ENCODE assay signal across 36 cellular contexts in genomic region chr17:81208651-81209050, GRCh38. TPM values are rescaled to one million over a fixed set of nuclear protein-coding genes. Genes with fewer than 3 reads are reported as not detected.
"Had no signal": no experiment of that assay in that cellular context is flagged by ENCODE, and none has a peak within 500 bp of the region (broad histone marks: within the 10 kb centered on the region; RNA-seq: fewer than 3 reads in every experiment).

No MANE protein-coding gene starts in this region.

- H3K4me3 Mint-ChIP-seq: activated CD4-positive, alpha-beta memory T cell treated with anti-CD3 and anti-CD28 coated beads for 36 hours; activated CD4-positive, alpha-beta T cell treated with anti-CD3 and anti-CD28 coated beads for 36 hours; activated CD4-positive, alpha-beta T cell treated with anti-CD3 and anti-CD28 coated beads, Interleukin-2, amount 10 ng/mL, durations not matched to agents 24 days and 14 days; activated CD8-positive, alpha-beta T cell treated with anti-CD3 and anti-CD28 coated beads, Interleukin-2, amount 10 ng/mL, durations not matched to agents 7 days and 5 days; activated naive CD4-positive, alpha-beta T cell treated with anti-CD3 and anti-CD28 coated beads, Interleukin-2, amount 10 ng/mL, durations not matched to agents 7 days and 5 days; activated naive CD8-positive, alpha-beta T cell treated with anti-CD3 and anti-CD28 coated beads, Interleukin-2, amount 10 ng/mL, durations not matched to agents 7 days and 5 days; activated T-cell treated with anti-CD3 and anti-CD28 coated beads, Interleukin-2, amount 50 U/mL, for 24 hours; activated T-cell treated with anti-CD3 and anti-CD28 coated beads, Interleukin-2, amount 50 U/mL, for 72 hours; brain had no signal

- H3K36me3 ChIP-seq: ascending aorta, breast epithelium, cardiac muscle cell, colonic mucosa had no signal

- DNase-seq: activated CD4-positive, alpha-beta memory T cell treated with anti-CD3 and anti-CD28 coated beads for 36 hours; activated CD4-positive, alpha-beta T cell treated with anti-CD3 and anti-CD28 coated beads for 36 hours; activated CD4-positive, alpha-beta T cell treated with anti-CD3 and anti-CD28 coated beads, Interleukin-2, amount 10 ng/mL, durations not matched to agents 24 days and 14 days; activated CD4-positive, CD25-positive, alpha-beta regulatory T cell; activated CD4-positive, CD25-positive, alpha-beta regulatory T cell treated with anti-CD3 and anti-CD28 coated beads, Interleukin-2, amount 50 U/mL, for 72 hours; activated CD8-positive, alpha-beta memory T cell treated with anti-CD3 and anti-CD28 coated beads, Interleukin-2, amount 50 U/mL, for 48 hours; activated CD8-positive, alpha-beta T cell treated with anti-CD3 and anti-CD28 coated beads, Interleukin-2, amount 10 ng/mL, durations not matched to agents 7 days and 5 days; activated gamma-delta T cell; activated naive CD4-positive, alpha-beta T cell; activated naive CD4-positive, alpha-beta T cell treated with anti-CD3 and anti-CD28 coated beads, Interleukin-2, amount 10 ng/mL, durations not matched to agents 7 days and 5 days; activated naive CD8-positive, alpha-beta T cell treated with anti-CD3 and anti-CD28 coated beads, Interleukin-2, amount 10 ng/mL, durations not matched to agents 7 days and 5 days; activated T-cell treated with anti-CD3 and anti-CD28 coated beads for 4 hours; activated T-cell treated with anti-CD3 and anti-CD28 coated beads, Interleukin-2, amount 50 U/mL, for 24 hours; activated T-cell treated with anti-CD3 and anti-CD28 coated beads, Interleukin-2, amount 50 U/mL, for 72 hours; central memory CD4-positive, alpha-beta T cell; cerebellar nuclear complex; colonic mucosa; effector CD8-positive, alpha-beta T cell; esophagus squamous epithelium; foreskin melanocyte; heart right ventricle had no signal

- H3K27me3 Mint-ChIP-seq: activated CD4-positive, alpha-beta memory T cell treated with anti-CD3 and anti-CD28 coated beads for 36 hours; activated CD4-positive, alpha-beta T cell treated with anti-CD3 and anti-CD28 coated beads for 36 hours; activated CD4-positive, alpha-beta T cell treated with anti-CD3 and anti-CD28 coated beads, Interleukin-2, amount 10 ng/mL, durations not matched to agents 24 days and 14 days; activated naive CD4-positive, alpha-beta T cell treated with anti-CD3 and anti-CD28 coated beads, Interleukin-2, amount 10 ng/mL, durations not matched to agents 7 days and 5 days; activated naive CD8-positive, alpha-beta T cell treated with anti-CD3 and anti-CD28 coated beads, Interleukin-2, amount 10 ng/mL, durations not matched to agents 7 days and 5 days; activated T-cell treated with anti-CD3 and anti-CD28 coated beads, Interleukin-2, amount 50 U/mL, for 24 hours; brain had no signal

- H3K9me3 ChIP-seq: ascending aorta, breast epithelium, colonic mucosa, esophagus squamous epithelium, gastroesophageal sphincter, heart right ventricle had no signal

- H3K4me3 ChIP-seq: ascending aorta, breast epithelium, cardiac muscle cell, colonic mucosa, esophagus squamous epithelium, gastroesophageal sphincter, heart right ventricle had no signal

- ATAC-seq: activated CD4-positive, alpha-beta T cell treated with anti-CD3 and anti-CD28 coated beads for 36 hours; activated CD8-positive, alpha-beta T cell treated with anti-CD3 and anti-CD28 coated beads, Interleukin-2, amount 10 ng/mL, durations not matched to agents 7 days and 5 days; gastroesophageal sphincter had no signal

- H3K27ac Mint-ChIP-seq: activated CD4-positive, alpha-beta memory T cell treated with anti-CD3 and anti-CD28 coated beads for 36 hours; activated naive CD4-positive, alpha-beta T cell treated with anti-CD3 and anti-CD28 coated beads, Interleukin-2, amount 10 ng/mL, durations not matched to agents 7 days and 5 days; activated T-cell treated with anti-CD3 and anti-CD28 coated beads, Interleukin-2, amount 50 U/mL, for 24 hours; brain had no signal

- H3K27me3 ChIP-seq: ascending aorta, breast epithelium, cardiac muscle cell, colonic mucosa, esophagus squamous epithelium, gastroesophageal sphincter, heart right ventricle had no signal

- H3K4me1 Mint-ChIP-seq: activated CD4-positive, alpha-beta T cell treated with anti-CD3 and anti-CD28 coated beads for 36 hours; activated naive CD4-positive, alpha-beta T cell treated with anti-CD3 and anti-CD28 coated beads, Interleukin-2, amount 10 ng/mL, durations not matched to agents 7 days and 5 days; activated naive CD8-positive, alpha-beta T cell treated with anti-CD3 and anti-CD28 coated beads, Interleukin-2, amount 10 ng/mL, durations not matched to agents 7 days and 5 days; brain had no signal

- H3K4me1 ChIP-seq: breast epithelium, colonic mucosa, esophagus squamous epithelium, gastroesophageal sphincter had no signal

- H3K27ac ChIP-seq: ascending aorta, breast epithelium, cardiac muscle cell, colonic mucosa, epithelial cell of prostate, esophagus squamous epithelium, gastroesophageal sphincter, heart right ventricle had no signal

- H3K36me3 Mint-ChIP-seq: activated CD4-positive, alpha-beta memory T cell treated with anti-CD3 and anti-CD28 coated beads for 36 hours; activated naive CD4-positive, alpha-beta T cell treated with anti-CD3 and anti-CD28 coated beads, Interleukin-2, amount 10 ng/mL, durations not matched to agents 7 days and 5 days; activated naive CD4-positive, alpha-beta T cell treated with anti-CD3 and anti-CD28 coated beads, Interleukin-2, amount 50 U/mL, for 72 hours had no signal

- H3K9me3 Mint-ChIP-seq: activated CD4-positive, alpha-beta memory T cell treated with anti-CD3 and anti-CD28 coated beads for 36 hours; activated CD4-positive, alpha-beta T cell treated with anti-CD3 and anti-CD28 coated beads, Interleukin-2, amount 10 ng/mL, durations not matched to agents 24 days and 14 days; activated naive CD4-positive, alpha-beta T cell treated with anti-CD3 and anti-CD28 coated beads, Interleukin-2, amount 10 ng/mL, durations not matched to agents 7 days and 5 days; activated naive CD4-positive, alpha-beta T cell treated with anti-CD3 and anti-CD28 coated beads, Interleukin-2, amount 50 U/mL, for 72 hours; activated T-cell treated with anti-CD3 and anti-CD28 coated beads, Interleukin-2, amount 50 U/mL, for 24 hours; activated T-cell treated with anti-CD3 and anti-CD28 coated beads, Interleukin-2, amount 50 U/mL, for 72 hours; brain had no signal

RNA-seq across cellular contexts. Expression of gene PVALEF, which starts 43.3 kb away (rescaled TPM):
- total RNA-seq: activated CD4-positive, alpha-beta memory T cell treated with anti-CD3 and anti-CD28 coated beads for 36 hours; activated CD4-positive, alpha-beta T cell treated with anti-CD3 and anti-CD28 coated beads for 36 hours; activated CD4-positive, alpha-beta T cell treated with anti-CD3 and anti-CD28 coated beads, Interleukin-2, amount 10 ng/mL, durations not matched to agents 24 days and 14 days; activated CD8-positive, alpha-beta memory T cell treated with anti-CD3 and anti-CD28 coated beads for 36 hours; activated CD8-positive, alpha-beta T cell treated with anti-CD3 and anti-CD28 coated beads, Interleukin-2, amount 10 ng/mL, durations not matched to agents 7 days and 5 days; activated naive CD4-positive, alpha-beta T cell treated with anti-CD3 and anti-CD28 coated beads, Interleukin-2, amount 50 U/mL, for 72 hours; activated naive CD8-positive, alpha-beta T cell treated with anti-CD3 and anti-CD28 coated beads, Interleukin-2, amount 10 ng/mL, durations not matched to agents 7 days and 5 days; activated T-cell treated with anti-CD3 and anti-CD28 coated beads, Interleukin-2, amount 50 U/mL, for 72 hours; ascending aorta; breast epithelium; colonic mucosa; dermis microvascular lymphatic vessel endothelial cell; endothelial cell of umbilical vein; esophagus squamous epithelium; fibroblast of lung; fibroblast of villous mesenchyme; gastroesophageal sphincter; glomerular endothelial cell; heart right ventricle; T-helper 1 cell treated with Interleukin-12 subunit alpha and Interleukin-12 subunit beta and Interleukin-4 antibody, amounts not matched to agents 30 ng/mL and 1 ng/mL, for 36 hours had no signal
- polyA plus RNA-seq: endothelial cell of umbilical vein, esophagus, fibroblast of lung, heart right ventricle had no signal
